In the genomic region with DNA sequence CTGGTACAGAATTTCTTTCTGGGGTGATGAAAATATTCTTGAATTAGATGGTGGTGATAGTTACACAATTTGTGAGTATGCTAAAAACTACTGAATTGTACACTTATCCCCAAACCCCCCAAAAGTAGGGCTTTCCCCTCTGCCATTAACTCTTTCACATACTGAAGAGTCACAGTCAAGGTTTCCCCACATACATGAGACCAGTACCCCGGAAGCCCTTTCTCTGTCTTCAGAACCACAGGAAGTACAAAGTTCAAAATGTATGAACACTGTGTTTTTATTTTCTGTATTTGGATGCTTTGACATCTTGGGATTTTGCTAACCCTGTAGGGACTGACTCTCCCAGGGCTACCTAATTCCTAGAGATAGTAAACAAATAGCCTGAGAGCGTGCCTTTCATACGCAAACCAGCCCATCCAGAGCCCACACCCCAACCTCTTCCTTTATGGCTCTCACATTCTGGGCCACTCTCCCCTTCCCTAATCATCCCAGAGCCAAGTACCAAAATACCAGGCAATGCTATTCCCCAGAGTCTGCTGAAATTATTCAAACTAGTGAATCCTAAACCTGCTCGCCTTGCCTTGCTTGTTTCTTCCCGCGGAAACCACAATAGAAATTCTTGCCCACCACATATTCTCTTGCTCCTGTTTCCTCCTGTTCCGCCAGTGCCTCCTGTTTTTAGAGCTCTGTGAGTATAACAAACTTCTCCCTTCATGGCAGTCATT, we compare ENCODE assay signal across 21 cellular contexts.
DNase-seq lines count a peak whose midpoint lies in the region; ATAC-seq, FAIRE-seq and TF ChIP-seq lines count a peak whose summit lies in the region.
"Had no signal": no experiment of that assay in that cellular context is flagged by ENCODE, and none has a peak within 500 bp of the region (broad histone marks: within the 10 kb centered on the region; RNA-seq: fewer than 3 reads in every experiment).

No MANE protein-coding gene starts in this region.

- H4K91ac ChIP-seq in H1 (replicated peaks; ENCODE audit: insufficient read length, low read length) = no peak overlapping the region

- no peak overlapping the region for H2BK12ac ChIP-seq in H1 (ENCODE audit: low read depth, low read length)

- H2AK5ac ChIP-seq in H1 (ENCODE audit: low read depth, low read length) = no peak overlapping the region

- H3K4me1 ChIP-seq in BLaER1 = peaks cover 16% of the 10 kb centered on the region
- peaks cover 24% of the 10 kb centered on the region for H3K4me1 ChIP-seq in DND-41 (ENCODE audit: insufficient read depth, low read length)
- peaks cover 0 to 14% (median 5%) of the 10 kb centered on the region in 4 experiments; a peak in 5 of 7 replicates for H3K4me1 ChIP-seq in H1 (replicated peaks in 1 of 4; ENCODE audit: control insufficient read depth in 3 of 4, insufficient read depth in 4 of 4, low read length in 3 of 4)
- no peaks in the 10 kb centered on the region for H3K4me1 ChIP-seq in heart left ventricle
- H3K4me1 ChIP-seq in PC-3 (ENCODE audit: insufficient read depth, low read length) = no peaks in the 10 kb centered on the region
- H3K4me1 ChIP-seq: foreskin keratinocyte, vagina had no signal

- peak overlapping the region; percentile 69 for H3K4me2 ChIP-seq in BLaER1
- H3K4me2 ChIP-seq in DND-41 (ENCODE audit: insufficient read depth, low read length) = peak overlapping the region; percentile 15; the same call in 1 of the 2 replicates
- peak overlapping the region in 1 of 2 experiments; percentile 21; a peak in 1 of 4 replicates for H3K4me2 ChIP-seq in H1 (ENCODE audit: insufficient read depth in 1 of 2, low read depth in 2 of 2, low read length in 2 of 2)
- H3K4me2 ChIP-seq in PC-3 (ENCODE audit: low read length) = no peak overlapping the region

- H3K23me2 ChIP-seq in H1 (ENCODE audit: low read depth, low read length) = no peaks in the 10 kb centered on the region

- H3K9ac ChIP-seq in BLaER1 = no peak overlapping the region
- no peak overlapping the region for H3K9ac ChIP-seq in DND-41 (ENCODE audit: low read depth, low read length)
- H3K9ac ChIP-seq in H1 (replicated peaks in 1 of 4; ENCODE audit: extremely low read depth in 1 of 4, low read depth in 3 of 4, low read length in 3 of 4) = no peak overlapping the region
- no peak overlapping the region for H3K9ac ChIP-seq in PC-3 (ENCODE audit: low read length)

- H2AFZ ChIP-seq in DND-41 (ENCODE audit: low read depth, low read length) (peak overlapping the region; percentile 32; the same call in 1 of the 2 replicates), H1 (ENCODE audit: low read length) (no peak overlapping the region), PC-3 (ENCODE audit: low read length) (no peak overlapping the region)

- peak; percentile 28 for FAIRE-seq in H1 (lab: Jason Lieb, UNC)
- FAIRE-seq: endothelial cell of umbilical vein had no signal

- TF ChIP-seq POLR2A in H1 (IDR thresholded peaks at IDR 0.05; ENCODE audit: control extremely low read depth in 1 of 2, low read depth in 2 of 2, low read length in 2 of 2) (no peak), heart left ventricle (IDR thresholded peaks at IDR 0.05) (no peak)

- no peaks in the 10 kb centered on the region for H3K79me1 ChIP-seq in H1 (ENCODE audit: low read depth, low read length)

- peaks cover 38% of the 10 kb centered on the region for H3K4me1 Mint-ChIP-seq in WTC11
- H3K4me1 Mint-ChIP-seq: mesothelial cell of epicardium had no signal

- 83% methylated on average over 7 of the region's 7 CpGs; no CpG with 5 or more reads in 1 of the 2 experiments for WGBS in H1 (ENCODE audit: extremely low coverage in 1 of 2, insufficient coverage in 1 of 2, insufficient read length in 1 of 2, insufficient replicate concordance in 2 of 2, low coverage in 1 of 2, low lambda C conversion rate in 2 of 2, missing lambda C conversion rate in 1 of 2), 2 experiments
- WGBS in heart left ventricle, 4 donors = 85 to 93% (median 87%) methylated on average over 7 of the region's 7 CpGs

- H4K8ac ChIP-seq in H1 (ENCODE audit: extremely low read depth, insufficient read depth, low read length) = no peak overlapping the region

- H3K27me3 Mint-ChIP-seq in WTC11 (ENCODE audit: low read depth) = no peaks in the 10 kb centered on the region; the same call in 1 of the 2 replicates

- peaks cover 19% of the 10 kb centered on the region for H3K9me3 Mint-ChIP-seq in WTC11
- H3K9me3 Mint-ChIP-seq: brain, HFFc6 had no signal

- H3K18ac ChIP-seq in H1 (ENCODE audit: extremely low read depth, low read length) = no peak overlapping the region

- no peak overlapping the region for H3K4ac ChIP-seq in H1 (replicated peaks; ENCODE audit: insufficient read length, low read depth, low read length)

- TF ChIP-seq RAD21 in H1 (IDR thresholded peaks at IDR 0.05 in 1 of 2, conservative IDR thresholded peaks at IDR 0.05 in 1 of 2; ENCODE audit: low read depth in 2 of 2, low read length in 2 of 2) = no peak

- H2BK20ac ChIP-seq in H1 (ENCODE audit: low read length) = no peak overlapping the region

- TF ChIP-seq CTCF in DND-41 (IDR thresholded peaks at IDR 0.05; ENCODE audit: borderline replicate concordance, extremely low read depth, low read length, poor library complexity, severe bottlenecking) (no peak), WTC11 (IDR thresholded peaks at IDR 0.05) (no peak), H1 (IDR thresholded peaks at IDR 0.05; ENCODE audit: control extremely low read depth in 1 of 3, insufficient read depth in 1 of 3, low read depth in 1 of 3, low read length in 3 of 3) (no peak), heart left ventricle (IDR thresholded peaks at IDR 0.05) (no peak), PC-3 (conservative IDR thresholded peaks at IDR 0.05; ENCODE audit: low read depth, low read length) (no peak)

- H2BK15ac ChIP-seq in H1 (ENCODE audit: low read length) = no peak overlapping the region

- POLR2A ChIA-PET in WTC11 (lab: Charles Lee) (no interaction called here), H1 (lab: Charles Lee; ENCODE audit: partially characterized antibody) (interaction anchor here (1.2 kb wide), 1 partner anchor 10 kb away, joined by 5 read pairs; no protein-coding TSS in a partner anchor), PC-3 (lab: Charles Lee; ENCODE audit: unreplicated experiment) (no interaction called here)

- H3K14ac ChIP-seq in H1 (ENCODE audit: insufficient read length) = no peak overlapping the region

- no peaks in the 10 kb centered on the region for H3K36me3 ChIP-seq in BLaER1
- H3K36me3 ChIP-seq in DND-41 (ENCODE audit: insufficient read depth, low read length) = no peaks in the 10 kb centered on the region
- no peaks in the 10 kb centered on the region for H3K36me3 ChIP-seq in H1 (ENCODE audit: control insufficient read depth in 2 of 4, insufficient read depth in 4 of 4, low read length in 3 of 4)
- no peaks in the 10 kb centered on the region for H3K36me3 ChIP-seq in heart left ventricle
- H3K36me3 ChIP-seq in PC-3 (ENCODE audit: low read depth, low read length) = no peaks in the 10 kb centered on the region
- H3K36me3 ChIP-seq: vagina had no signal

- no peaks in the 10 kb centered on the region for H3F3A ChIP-seq in PC-3 (ENCODE audit: low read length, unreplicated experiment)

- H3K27ac ChIP-seq in BLaER1 = no peak overlapping the region
- H3K27ac ChIP-seq in DND-41 (ENCODE audit: low read length) = peak overlapping the region; percentile 64
- H3K27ac ChIP-seq in H1 (ENCODE audit: low read depth, low read length) = no peak overlapping the region
- no peak overlapping the region for H3K27ac ChIP-seq in heart left ventricle
- no peak overlapping the region for H3K27ac ChIP-seq in PC-3 (ENCODE audit: low read length)
- H3K27ac ChIP-seq: coronary artery, foreskin keratinocyte, vagina had no signal

- no peaks in the 10 kb centered on the region for H3K9me2 ChIP-seq in PC-3 (replicated peaks; ENCODE audit: low read length)

- intact Hi-C loops in heart left ventricle (cut with DNase I) (no loop called here), PC-3 (cut with micrococcal nuclease) (no loop called here)

- H3K4me3 Mint-ChIP-seq in WTC11 = no peak overlapping the region
- H3K4me3 Mint-ChIP-seq: brain, HFFc6, mesothelial cell of epicardium had no signal

- H4K5ac ChIP-seq in H1 (ENCODE audit: insufficient read length, low read depth, low read length) = no peak overlapping the region

- H3K9me3 ChIP-seq in BLaER1 (no peaks in the 10 kb centered on the region), DND-41 (ENCODE audit: insufficient read depth, low read length, severe bottlenecking) (peaks cover 4% of the 10 kb centered on the region), H1 (ENCODE audit: insufficient read depth in 2 of 2, low read depth in 1 of 2, low read length in 1 of 2) (no peaks in the 10 kb centered on the region), heart left ventricle (no peaks in the 10 kb centered on the region), PC-3 (ENCODE audit: low read length) (no peaks in the 10 kb centered on the region)
- H3K9me3 ChIP-seq: vagina had no signal

- H3K79me2 ChIP-seq in DND-41 (ENCODE audit: insufficient read depth, low read length) (no peaks in the 10 kb centered on the region), H1 (ENCODE audit: control insufficient read depth in 1 of 2, insufficient read depth in 2 of 2, low read length in 2 of 2) (no peaks in the 10 kb centered on the region), PC-3 (ENCODE audit: low read length) (no peaks in the 10 kb centered on the region)

- H4K20me1 ChIP-seq in BLaER1 (no peaks in the 10 kb centered on the region), DND-41 (ENCODE audit: insufficient read depth, low read length) (no peaks in the 10 kb centered on the region), H1 (replicated peaks in 1 of 2; ENCODE audit: control insufficient read depth in 1 of 2, insufficient read depth in 2 of 2, low read length in 2 of 2) (no peaks in the 10 kb centered on the region), PC-3 (ENCODE audit: low read length) (no peaks in the 10 kb centered on the region)

- H3K56ac ChIP-seq in H1 (replicated peaks; ENCODE audit: insufficient read length, low read depth, low read length) = no peak overlapping the region

- H3K4me3 ChIP-seq in BLaER1 (no peak overlapping the region), DND-41 (ENCODE audit: low read depth in 1 of 2, low read length in 2 of 2) (no peak overlapping the region), H1 (ENCODE audit: extremely low read depth in 1 of 4, insufficient read depth in 2 of 4, low read depth in 3 of 4, low read length in 4 of 4) (no peak overlapping the region), heart left ventricle (no peak overlapping the region), PC-3 (ENCODE audit: low read length) (no peak overlapping the region)
- H3K4me3 ChIP-seq: coronary artery, vagina had no signal

- H3K27ac Mint-ChIP-seq in WTC11 = peak overlapping the region; percentile 58
- H3K27ac Mint-ChIP-seq: HFFc6, mesothelial cell of epicardium had no signal

- H2BK5ac ChIP-seq in H1 (ENCODE audit: low read depth, low read length) = no peak overlapping the region

- no peak for TF ChIP-seq EP300 in H1 (IDR thresholded peaks at IDR 0.05; ENCODE audit: borderline replicate concordance in 1 of 2, low read depth in 2 of 2, low read length in 2 of 2)

- no TSS peak for BruUV-seq in PC-3 (replicated peaks; lab: Mats Ljungman, UMichigan)

- DNase-seq in DND-41 = peak; percentile 56
- no peak for DNase-seq in WTC11 (ENCODE audit: low spot score)
- no peak for DNase-seq in H1 (ENCODE audit: low read depth in 1 of 2, low spot score in 2 of 2)
- DNase-seq in COLO829 (ENCODE audit: low spot score) = no peak
- DNase-seq in heart left ventricle = no peak
- DNase-seq in stimulated activated CD4-positive, alpha-beta T cell treated with anti-CD3 and anti-CD28 coated beads, Interleukin-15, amount 100 ng/mL, for 24 hours = no peak
- no peak for DNase-seq in PC-3
- DNase-seq: activated effector memory CD4-positive, alpha-beta T cell treated with anti-CD3 and anti-CD28 coated beads, Interleukin-2, amount 50 U/mL, for 16 hours; foreskin keratinocyte; HFFc6; left cardiac atrium; NCI-H2029 treated with DMSO at 0.1 percent for 48 hours; NCI-H510A treated with DMSO at 0.1 percent for 48 hours; retina; T-helper 9 cell had no signal

- ATAC-seq in DND-41 (ENCODE audit: insufficient read depth, low read depth) (peak; percentile 79), WTC11 (peak; percentile 81), heart left ventricle (no peak), PC-3 (no peak)
- ATAC-seq: foreskin keratinocyte, left cardiac atrium had no signal

- no peaks in the 10 kb centered on the region for H3K36me3 Mint-ChIP-seq in WTC11
- H3K36me3 Mint-ChIP-seq: brain, mesothelial cell of epicardium had no signal

- no peak overlapping the region for H2BK120ac ChIP-seq in H1 (replicated peaks; ENCODE audit: low read depth, low read length)

- H3K27me3 ChIP-seq in BLaER1 (no peaks in the 10 kb centered on the region), DND-41 (ENCODE audit: insufficient read depth, low read length, poor library complexity) (no peaks in the 10 kb centered on the region), H1 (replicated peaks in 1 of 4; ENCODE audit: control insufficient read depth in 3 of 4, extremely low read depth in 1 of 4, insufficient read depth in 3 of 4, low read length in 3 of 4) (no peaks in the 10 kb centered on the region), heart left ventricle (no peaks in the 10 kb centered on the region), PC-3 (ENCODE audit: low read length) (peaks cover 31% of the 10 kb centered on the region; the same call in 1 of the 2 replicates)
- H3K27me3 ChIP-seq: vagina had no signal

- no peak overlapping the region for H3K23ac ChIP-seq in H1 (ENCODE audit: insufficient read length)

- CTCF ChIA-PET in WTC11 (lab: Charles Lee) (no interaction called here), H1 (lab: Charles Lee; ENCODE audit: partially characterized antibody) (interaction anchor here (1.2 kb wide), 1 partner anchor 24 kb away, joined by 3 read pairs; no protein-coding TSS in a partner anchor), PC-3 (lab: Charles Lee) (no interaction called here)

Comparison
In these comparisons a context has a peak if more than half of its experiments do, and no peak if none do; other contexts are left out.
1. ATAC-seq: peak in DND-41 (single experiment) and WTC11 (single experiment); none in heart left ventricle (0 of 4) and PC-3 (single experiment).